In genomic region chr12:45663452-45663851, GRCh38 we compare ENCODE assay signal across 23 cellular contexts.
DNase-seq lines count a peak whose midpoint lies in the region; ATAC-seq and TF ChIP-seq lines count a peak whose summit lies in the region.
"Had no signal": no experiment of that assay in that cellular context is flagged by ENCODE, and none has a peak within 500 bp of the region (broad histone marks: within the 10 kb centered on the region; RNA-seq: fewer than 3 reads in every experiment).

No MANE protein-coding gene starts in this region.

- no peaks in the 10 kb centered on the region for H3K9me3 ChIP-seq in neural progenitor cell (ENCODE audit: low read depth)
- H3K9me3 ChIP-seq in PC-9 (ENCODE audit: insufficient read depth, low read depth) = 0 out of 2 replicates have a peak, but pooled peaks cover 3% of the 10 kb centered on the region
- H3K9me3 ChIP-seq: BE2C, Caco-2, HAP-1, SK-N-SH had no signal

- BruUV-seq in PC-9 (replicated peaks; lab: Mats Ljungman, UMichigan) = no TSS peak

- H3K79me2 ChIP-seq in neural progenitor cell (ENCODE audit: low read depth) = no peaks in the 10 kb centered on the region
- H3K79me2 ChIP-seq in PC-9 (ENCODE audit: low read depth) = no peaks in the 10 kb centered on the region

- H3K27me3 Mint-ChIP-seq in activated CD8-positive, alpha-beta T cell treated with anti-CD3 and anti-CD28 coated beads, Interleukin-2, amount 10 ng/mL, durations not matched to agents 7 days and 5 days (ENCODE audit: low read depth) = no peaks in the 10 kb centered on the region
- peaks cover 6% of the 10 kb centered on the region for H3K27me3 Mint-ChIP-seq in activated CD8-positive, alpha-beta T cell treated with anti-CD3 and anti-CD28 coated beads for 36 hours
- peaks cover 4% of the 10 kb centered on the region for H3K27me3 Mint-ChIP-seq in activated T-helper 17 cell treated with anti-CD3 and anti-CD28 coated beads, Interleukin-2, amount 50 U/mL, for 72 hours
- H3K27me3 Mint-ChIP-seq in neural progenitor cell (ENCODE audit: insufficient read depth, low read depth) = no peaks in the 10 kb centered on the region

- no peaks in the 10 kb centered on the region for H3K27me3 ChIP-seq in neural progenitor cell
- H3K27me3 ChIP-seq in PC-9 (ENCODE audit: insufficient read depth, low read depth) = no peaks in the 10 kb centered on the region
- H3K27me3 ChIP-seq: MG63 had no signal

- DNase-seq in activated CD8-positive, alpha-beta T cell treated with anti-CD3 and anti-CD28 coated beads, Interleukin-2, amount 10 ng/mL, durations not matched to agents 7 days and 5 days = no peak
- DNase-seq in activated CD8-positive, alpha-beta T cell treated with anti-CD3 and anti-CD28 coated beads for 36 hours = no peak
- peak; percentile 57 for DNase-seq in KBM-7
- peak; percentile 73 for DNase-seq in neural progenitor cell (ENCODE audit: low spot score)
- no peak for DNase-seq in PC-9
- DNase-seq in ecto neural progenitor cell (ENCODE audit: low spot score) = no peak
- DNase-seq: BE2C, Caco-2, DMS53, Karpas-422, MG63, NCI-H1105, NCI-H2081, NCI-H510A, NCI-H82, RPMI8226, SHP77 treated with DMSO at 0.1 percent for 48 hours, SK-N-SH had no signal

- H3K4me1 ChIP-seq in neural progenitor cell = peaks cover 36% of the 10 kb centered on the region
- H3K4me1 ChIP-seq in PC-9 (replicated peaks; ENCODE audit: insufficient read depth) = no peaks in the 10 kb centered on the region
- H3K4me1 ChIP-seq: BE2C, HAP-1 had no signal

- peaks cover 5% of the 10 kb centered on the region for H3K9me3 Mint-ChIP-seq in activated CD8-positive, alpha-beta T cell treated with anti-CD3 and anti-CD28 coated beads, Interleukin-2, amount 10 ng/mL, durations not matched to agents 7 days and 5 days (ENCODE audit: insufficient read depth)
- H3K9me3 Mint-ChIP-seq in activated CD8-positive, alpha-beta T cell treated with anti-CD3 and anti-CD28 coated beads for 36 hours = no peaks in the 10 kb centered on the region
- peaks cover 4% of the 10 kb centered on the region for H3K9me3 Mint-ChIP-seq in activated T-helper 17 cell treated with anti-CD3 and anti-CD28 coated beads, Interleukin-2, amount 50 U/mL, for 72 hours
- no peaks in the 10 kb centered on the region for H3K9me3 Mint-ChIP-seq in neural progenitor cell

- H3K36me3 Mint-ChIP-seq in activated CD8-positive, alpha-beta T cell treated with anti-CD3 and anti-CD28 coated beads, Interleukin-2, amount 10 ng/mL, durations not matched to agents 7 days and 5 days (ENCODE audit: low read depth) = peaks cover 34% of the 10 kb centered on the region
- no peaks in the 10 kb centered on the region for H3K36me3 Mint-ChIP-seq in activated CD8-positive, alpha-beta T cell treated with anti-CD3 and anti-CD28 coated beads for 36 hours (ENCODE audit: low read depth)
- H3K36me3 Mint-ChIP-seq in activated T-helper 17 cell treated with anti-CD3 and anti-CD28 coated beads, Interleukin-2, amount 50 U/mL, for 72 hours (ENCODE audit: low read depth) = no peaks in the 10 kb centered on the region
- H3K36me3 Mint-ChIP-seq in neural progenitor cell = no peaks in the 10 kb centered on the region

- H3F3A ChIP-seq in neural progenitor cell (ENCODE audit: low read depth) (peaks cover 20% of the 10 kb centered on the region), PC-9 (ENCODE audit: insufficient read depth, low read depth) (no peaks in the 10 kb centered on the region)

- H3K36me3 ChIP-seq in neural progenitor cell (no peaks in the 10 kb centered on the region), PC-9 (ENCODE audit: low read depth) (no peaks in the 10 kb centered on the region)
- H3K36me3 ChIP-seq: BE2C, HAP-1, MG63 had no signal

- H3K4me3 ChIP-seq in neural progenitor cell (peak overlapping the region; percentile 30), PC-9 (no peak overlapping the region)
- H3K4me3 ChIP-seq: HAP-1, MG63 had no signal

- H3K27ac ChIP-seq in neural progenitor cell = peak overlapping the region; percentile 94
- H3K27ac ChIP-seq in PC-9 = no peak overlapping the region
- H3K27ac ChIP-seq: HL-60 had no signal

- ATAC-seq in activated CD8-positive, alpha-beta T cell treated with anti-CD3 and anti-CD28 coated beads, Interleukin-2, amount 10 ng/mL, durations not matched to agents 7 days and 5 days = peak; percentile 67
- no peak for ATAC-seq in activated CD8-positive, alpha-beta T cell treated with anti-CD3 and anti-CD28 coated beads for 36 hours
- peak; percentile 35 for ATAC-seq in activated T-helper 17 cell treated with anti-CD3 and anti-CD28 coated beads, Interleukin-2, amount 50 U/mL, for 72 hours (replicated peaks)
- no peak for ATAC-seq in GM19328 (IDR thresholded peaks at IDR 0.05; ENCODE audit: unreplicated experiment)

- peak overlapping the region; percentile 9 for H2AFZ ChIP-seq in neural progenitor cell (replicated peaks)
- no peak overlapping the region for H2AFZ ChIP-seq in PC-9

- H3K9me2 ChIP-seq in PC-9 (ENCODE audit: insufficient read depth) = no peaks in the 10 kb centered on the region
- H3K9me2 ChIP-seq: SK-N-SH had no signal

- H3K4me2 ChIP-seq in neural progenitor cell (peak overlapping the region; percentile 74), PC-9 (no peak overlapping the region)
- H3K4me2 ChIP-seq: SK-N-SH had no signal

- intact Hi-C loops in activated CD8-positive, alpha-beta T cell treated with anti-CD3 and anti-CD28 coated beads for 36 hours (cut with micrococcal nuclease) = no loop called here
- intact Hi-C loops in PC-9 (cut with micrococcal nuclease; ENCODE audit: unreplicated experiment) = no loop called here

- H3K4me1 Mint-ChIP-seq in activated CD8-positive, alpha-beta T cell treated with anti-CD3 and anti-CD28 coated beads, Interleukin-2, amount 10 ng/mL, durations not matched to agents 7 days and 5 days (ENCODE audit: low read depth) = peaks cover 50% of the 10 kb centered on the region
- peaks cover 35% of the 10 kb centered on the region for H3K4me1 Mint-ChIP-seq in activated CD8-positive, alpha-beta T cell treated with anti-CD3 and anti-CD28 coated beads for 36 hours (ENCODE audit: low read depth)
- H3K4me1 Mint-ChIP-seq in activated T-helper 17 cell treated with anti-CD3 and anti-CD28 coated beads, Interleukin-2, amount 50 U/mL, for 72 hours = peaks cover 10% of the 10 kb centered on the region
- H3K4me1 Mint-ChIP-seq in neural progenitor cell = peaks cover 6% of the 10 kb centered on the region

- in situ Hi-C loops in KBM-7 (cut with MboI; ENCODE audit: low pct_unique_long_range_greater_than_20kb, low sequenced_read_pairs) = no loop called here

- H4K20me1 ChIP-seq in neural progenitor cell (ENCODE audit: low read depth) = no peaks in the 10 kb centered on the region
- no peaks in the 10 kb centered on the region for H4K20me1 ChIP-seq in PC-9 (ENCODE audit: insufficient read depth)

- H3K27ac Mint-ChIP-seq in activated CD8-positive, alpha-beta T cell treated with anti-CD3 and anti-CD28 coated beads, Interleukin-2, amount 10 ng/mL, durations not matched to agents 7 days and 5 days = peak overlapping the region; percentile 51
- H3K27ac Mint-ChIP-seq in activated CD8-positive, alpha-beta T cell treated with anti-CD3 and anti-CD28 coated beads for 36 hours = no peak overlapping the region
- no peak overlapping the region for H3K27ac Mint-ChIP-seq in activated T-helper 17 cell treated with anti-CD3 and anti-CD28 coated beads, Interleukin-2, amount 50 U/mL, for 72 hours
- no peak overlapping the region for H3K27ac Mint-ChIP-seq in neural progenitor cell
- H3K27ac Mint-ChIP-seq: CD4-positive, CD25-positive, alpha-beta regulatory T cell had no signal

- H3K9ac ChIP-seq in neural progenitor cell = no peak overlapping the region
- H3K9ac ChIP-seq: SK-N-SH had no signal

- peak overlapping the region; percentile 10 for H3K4me3 Mint-ChIP-seq in activated CD8-positive, alpha-beta T cell treated with anti-CD3 and anti-CD28 coated beads, Interleukin-2, amount 10 ng/mL, durations not matched to agents 7 days and 5 days
- H3K4me3 Mint-ChIP-seq in activated CD8-positive, alpha-beta T cell treated with anti-CD3 and anti-CD28 coated beads for 36 hours = no peak overlapping the region
- no peak overlapping the region for H3K4me3 Mint-ChIP-seq in activated T-helper 17 cell treated with anti-CD3 and anti-CD28 coated beads, Interleukin-2, amount 50 U/mL, for 72 hours
- no peak overlapping the region for H3K4me3 Mint-ChIP-seq in neural progenitor cell
- H3K4me3 Mint-ChIP-seq: CD4-positive, CD25-positive, alpha-beta regulatory T cell had no signal

- POLR2A ChIA-PET in activated CD8-positive, alpha-beta T cell treated with anti-CD3 and anti-CD28 coated beads, Interleukin-2, amount 10 ng/mL, durations not matched to agents 7 days and 5 days (lab: Charles Lee) = interaction anchor here (5.1 kb wide), 1 partner anchor 64 kb away, joined by 40 read pairs; the partner anchor contains the start of gene ARID2
- POLR2A ChIA-PET in activated CD8-positive, alpha-beta T cell treated with anti-CD3 and anti-CD28 coated beads for 36 hours (lab: Charles Lee) = no interaction called here
- POLR2A ChIA-PET in PC-9 (lab: Charles Lee; ENCODE audit: unreplicated experiment) = no interaction called here

- TF ChIP-seq CTCF in activated CD8-positive, alpha-beta T cell treated with anti-CD3 and anti-CD28 coated beads for 36 hours (IDR thresholded peaks at IDR 0.05) = no peak
- TF ChIP-seq CTCF in neural progenitor cell (IDR thresholded peaks at IDR 0.05) = no peak
- TF ChIP-seq CTCF in PC-9 (conservative IDR thresholded peaks at IDR 0.05) = no peak

- CTCF ChIA-PET in activated CD8-positive, alpha-beta T cell treated with anti-CD3 and anti-CD28 coated beads, Interleukin-2, amount 10 ng/mL, durations not matched to agents 7 days and 5 days (lab: Charles Lee) = interaction anchor here (1.3 kb wide), 2 partner anchors 10 to 120 kb away, joined by 5 read pairs; no protein-coding TSS in a partner anchor
- CTCF ChIA-PET in activated CD8-positive, alpha-beta T cell treated with anti-CD3 and anti-CD28 coated beads for 36 hours (lab: Charles Lee) = interaction anchor here (1.2 to 2.2 kb wide), 3 partner anchors 62 to 120 kb away, joined by 5 to 7 read pairs (median 6); partner anchors contain the start of gene ARID2
- CTCF ChIA-PET in PC-9 (lab: Charles Lee) = no interaction called here

Comparison
In these comparisons a context has a peak if more than half of its experiments do, and no peak if none do; other contexts are left out.
1. ATAC-seq: peak in activated CD8-positive, alpha-beta T cell treated with anti-CD3 and anti-CD28 coated beads, Interleukin-2, amount 10 ng/mL, durations not matched to agents 7 days and 5 days (single experiment) and activated T-helper 17 cell treated with anti-CD3 and anti-CD28 coated beads, Interleukin-2, amount 50 U/mL, for 72 hours (single experiment); none in activated CD8-positive, alpha-beta T cell treated with anti-CD3 and anti-CD28 coated beads for 36 hours (single experiment) and GM19328 (single experiment).
2. DNase-seq: peak in KBM-7 (single experiment) and neural progenitor cell (single experiment); none in activated CD8-positive, alpha-beta T cell treated with anti-CD3 and anti-CD28 coated beads, Interleukin-2, amount 10 ng/mL, durations not matched to agents 7 days and 5 days (single experiment), activated CD8-positive, alpha-beta T cell treated with anti-CD3 and anti-CD28 coated beads for 36 hours (single experiment), PC-9 (0 of 2) and ecto neural progenitor cell (single experiment).